In the genomic region with DNA sequence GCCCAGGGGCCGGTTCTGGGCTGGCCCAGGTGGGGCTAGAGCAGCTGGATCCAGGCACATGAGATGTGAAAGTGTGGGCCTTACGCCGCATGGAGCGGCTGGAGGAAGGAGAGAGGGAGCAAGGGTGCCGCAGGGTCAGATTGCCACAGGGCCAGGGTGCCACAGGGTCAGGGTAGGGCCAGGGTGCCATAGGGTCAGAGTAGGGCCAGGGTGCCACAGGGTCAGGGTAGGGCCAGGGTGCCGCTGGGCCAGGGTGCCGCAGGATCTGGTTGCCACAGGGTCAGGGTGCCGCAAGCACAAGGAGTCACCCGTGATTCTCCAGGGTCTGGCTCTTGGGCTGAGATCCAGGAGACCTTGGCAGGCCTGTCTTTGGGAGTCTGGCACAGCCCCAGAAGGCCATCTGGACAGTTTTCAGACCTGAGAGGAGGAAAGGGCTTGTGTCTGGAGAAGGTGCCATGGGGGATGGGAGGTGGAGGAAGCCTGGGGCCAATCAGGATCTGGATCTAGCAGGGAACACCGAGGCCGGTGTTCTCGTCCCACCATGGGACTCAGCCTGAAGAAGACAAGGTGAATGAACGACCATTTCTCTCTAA, we compare ENCODE assay signal across 10 cellular contexts. TPM values are rescaled to one million over a fixed set of nuclear protein-coding genes. Genes with fewer than 3 reads are reported as not detected.
DNase-seq lines count a peak whose midpoint lies in the region; ATAC-seq and TF ChIP-seq lines count a peak whose summit lies in the region.
"Had no signal": no experiment of that assay in that cellular context is flagged by ENCODE, and none has a peak within 500 bp of the region (broad histone marks: within the 10 kb centered on the region; RNA-seq: fewer than 3 reads in every experiment).

No MANE protein-coding gene starts in this region.

- no peaks in the 10 kb centered on the region for H3K27me3 ChIP-seq in mammary epithelial cell (ENCODE audit: insufficient read depth, low read length)
- H3K27me3 ChIP-seq in naive thymus-derived CD4-positive, alpha-beta T cell (ENCODE audit: control insufficient read depth in 2 of 2, insufficient read depth in 2 of 2, low read length in 2 of 2): no peaks in the 10 kb centered on the region

- no peak overlapping the region for H3K4me2 ChIP-seq in mammary epithelial cell (ENCODE audit: insufficient read depth, low read depth, low read length)

- H3K4me1 Mint-ChIP-seq in MCF 10A (ENCODE audit: insufficient read depth, unreplicated experiment): no peaks in the 10 kb centered on the region
- peaks cover 11 to 29% (median 18%) of the 10 kb centered on the region in 7 donors for H3K4me1 Mint-ChIP-seq in naive thymus-derived CD4-positive, alpha-beta T cell

- no peak overlapping the region for H3K4me3 ChIP-seq in mammary epithelial cell (replicated peaks in 1 of 3; ENCODE audit: insufficient read depth in 1 of 3, low read depth in 2 of 3, low read length in 3 of 3)
- H3K4me3 ChIP-seq in naive thymus-derived CD4-positive, alpha-beta T cell (ENCODE audit: low read length): no peak overlapping the region

- POLR2A ChIA-PET in MCF 10A (lab: Yijun Ruan, JAX): interaction anchor here (1.1 kb wide), 1 partner anchor 25 kb away, joined by 3 read pairs; no protein-coding TSS in a partner anchor
- POLR2A ChIA-PET in naive thymus-derived CD4-positive, alpha-beta T cell (lab: Charles Lee): no interaction called here

- H3K9ac ChIP-seq in mammary epithelial cell (ENCODE audit: insufficient read depth, low read length): no peak overlapping the region

- peaks cover 20% of the 10 kb centered on the region for H3K36me3 ChIP-seq in mammary epithelial cell (ENCODE audit: insufficient read depth, low read length)
- peaks cover 8 to 91% (median 28%) of the 10 kb centered on the region in 3 experiments for H3K36me3 ChIP-seq in naive thymus-derived CD4-positive, alpha-beta T cell (ENCODE audit: control insufficient read depth in 2 of 3, insufficient read depth in 3 of 3, low read length in 3 of 3)

- TF ChIP-seq CTCF in MCF 10A (IDR thresholded peaks at IDR 0.05; ENCODE audit: unreplicated experiment) (no peak), mammary epithelial cell (conservative IDR thresholded peaks at IDR 0.05 in 1 of 2, IDR thresholded peaks at IDR 0.05 in 1 of 2; ENCODE audit: extremely low read depth in 1 of 2, insufficient read depth in 1 of 2, low read depth in 1 of 2, low read length in 2 of 2) (no peak)

- H3K36me3 Mint-ChIP-seq in MCF 10A (ENCODE audit: insufficient read depth, unreplicated experiment): peaks cover 56% of the 10 kb centered on the region
- peaks cover 8 to 24% (median 14%) of the 10 kb centered on the region in 5 donors for H3K36me3 Mint-ChIP-seq in naive thymus-derived CD4-positive, alpha-beta T cell

- no peak overlapping the region for H3K4me3 Mint-ChIP-seq in MCF 10A (ENCODE audit: unreplicated experiment)
- no peak overlapping the region for H3K4me3 Mint-ChIP-seq in naive thymus-derived CD4-positive, alpha-beta T cell

- peaks cover 15% of the 10 kb centered on the region for H3K4me1 ChIP-seq in mammary epithelial cell (ENCODE audit: insufficient read depth, low read length)
- peaks cover 0 to 5% of the 10 kb centered on the region in 2 donors for H3K4me1 ChIP-seq in naive thymus-derived CD4-positive, alpha-beta T cell (ENCODE audit: control insufficient read depth in 2 of 2, insufficient read depth in 2 of 2, low read length in 2 of 2)

- H3K79me2 ChIP-seq in mammary epithelial cell (ENCODE audit: insufficient read depth, low read length): peaks cover 57% of the 10 kb centered on the region

- DNase-seq in MCF 10A (ENCODE audit: unreplicated experiment): no peak
- DNase-seq in mammary epithelial cell: no peak
- DNase-seq in ecto neural progenitor cell (ENCODE audit: low spot score): peak; percentile 37
- DNase-seq in naive thymus-derived CD4-positive, alpha-beta T cell: no peak
- DNase-seq in AML-193 (lab: John Stamatoyannopoulos, UW): no peak
- no peak for DNase-seq in NCI-H526 (lab: John Stamatoyannopoulos, UW)

- dilution Hi-C loops in mammary epithelial cell (cut with HindIII; ENCODE audit: low sequenced_read_pairs): no loop called here

- CTCF ChIA-PET in MCF 10A (lab: Yijun Ruan, JAX) (no interaction called here), mammary epithelial cell (lab: Charles Lee; ENCODE audit: low non-redundant PET) (no interaction called here)
- CTCF ChIA-PET in naive thymus-derived CD4-positive, alpha-beta T cell (lab: Charles Lee): no interaction called here

- in situ Hi-C loops in mammary epithelial cell (cut with MboI; ENCODE audit: low sequenced_read_pairs in 2 of 2): no loop called here

- H3K27ac Mint-ChIP-seq in MCF 10A (ENCODE audit: low read depth, unreplicated experiment): peak overlapping the region; percentile 42
- H3K27ac Mint-ChIP-seq in naive thymus-derived CD4-positive, alpha-beta T cell: peak overlapping the region in 7 of 9 donors; percentile 23 to 67 (median 51)

- H2AFZ ChIP-seq in mammary epithelial cell (ENCODE audit: low read depth, low read length): no peak overlapping the region

- intact Hi-C loops in MCF 10A (cut with micrococcal nuclease) (no loop called here), mammary epithelial cell (cut with micrococcal nuclease) (no loop called here)
- intact Hi-C loops in naive thymus-derived CD4-positive, alpha-beta T cell (cut with micrococcal nuclease): no loop called here

- ATAC-seq in naive thymus-derived CD4-positive, alpha-beta T cell: no peak
- no peak for ATAC-seq in GM19397 (IDR thresholded peaks at IDR 0.05; ENCODE audit: unreplicated experiment)
- ATAC-seq in GM21390 (IDR thresholded peaks at IDR 0.05; ENCODE audit: unreplicated experiment): no peak

- WGBS in mammary epithelial cell (ENCODE audit: low coverage, missing lambda C conversion rate): 96% methylated on average over 8 of the region's 13 CpGs

- no peaks in the 10 kb centered on the region for H3K9me3 ChIP-seq in mammary epithelial cell (replicated peaks; ENCODE audit: insufficient read depth, low read length)
- no peaks in the 10 kb centered on the region for H3K9me3 ChIP-seq in naive thymus-derived CD4-positive, alpha-beta T cell (ENCODE audit: control insufficient read depth in 2 of 3, low read length in 3 of 3)

- no peaks in the 10 kb centered on the region for H3K9me3 Mint-ChIP-seq in MCF 10A (ENCODE audit: unreplicated experiment)
- H3K9me3 Mint-ChIP-seq in naive thymus-derived CD4-positive, alpha-beta T cell: no peaks in the 10 kb centered on the region

- H3K27ac ChIP-seq in mammary epithelial cell (ENCODE audit: insufficient read depth, low read depth, low read length): no peak overlapping the region
- peak overlapping the region; percentile 8 for H3K27ac ChIP-seq in naive thymus-derived CD4-positive, alpha-beta T cell (ENCODE audit: low read depth, low read length)

- H3K27me3 Mint-ChIP-seq in MCF 10A (ENCODE audit: insufficient read depth, unreplicated experiment): no peaks in the 10 kb centered on the region
- H3K27me3 Mint-ChIP-seq in naive thymus-derived CD4-positive, alpha-beta T cell: no peaks in the 10 kb centered on the region

- no peaks in the 10 kb centered on the region for H4K20me1 ChIP-seq in mammary epithelial cell (ENCODE audit: insufficient read depth, low read length)

- no TSS peak for BruUV-seq in MCF 10A (replicated peaks; lab: Mats Ljungman, UMichigan)
- no TSS peak for BruUV-seq in mammary epithelial cell (replicated peaks; lab: Mats Ljungman, UMichigan)

RNA-seq across cellular contexts. Expression of a gene that starts 42.5 kb away (rescaled TPM):
- total RNA-seq in MCF 10A (2022): 65.1 and 68.1 TPM in 2 replicates
- total RNA-seq in mammary epithelial cell: 100 to 1,000 TPM; 111 to 154 TPM
- polyA plus RNA-seq in mammary epithelial cell: 92.4 TPM
- polyA minus RNA-seq in mammary epithelial cell: 211 TPM
- 100 to 1,000 TPM in 4 of 5 experiments, 10 to 100 TPM in 1; 75.3 to 199 (median 113) TPM for total RNA-seq in naive thymus-derived CD4-positive, alpha-beta T cell
- polyA plus RNA-seq in naive thymus-derived CD4-positive, alpha-beta T cell: 10 to 100 TPM; 43.4 to 54.5 TPM

RNA-seq across cellular contexts. Expression of a gene that starts 54.9 kb away (rescaled TPM):
- total RNA-seq in MCF 10A (2022) (not detected in 2 replicates), mammary epithelial cell (not detected)
- not detected for polyA plus RNA-seq in mammary epithelial cell
- polyA minus RNA-seq in mammary epithelial cell: not detected
- not detected for total RNA-seq in naive thymus-derived CD4-positive, alpha-beta T cell
- polyA plus RNA-seq in naive thymus-derived CD4-positive, alpha-beta T cell: not detected
- total RNA-seq: endothelial cell of umbilical vein, mononuclear cell had no signal
- polyA plus RNA-seq: endothelial cell of umbilical vein had no signal

RNA-seq across cellular contexts. Expression of a gene that starts 58.8 kb away (rescaled TPM):
- total RNA-seq in MCF 10A (2022): 1,891 and 2,060 TPM in 2 replicates
- total RNA-seq in mammary epithelial cell: 1,000 to 10,000 TPM in 1 of 2 donors, 100 to 1,000 TPM in 1; 693 to 1,265 TPM
- polyA plus RNA-seq in mammary epithelial cell: 2,470 TPM
- 585 TPM for polyA minus RNA-seq in mammary epithelial cell
- total RNA-seq in naive thymus-derived CD4-positive, alpha-beta T cell: 1,000 to 10,000 TPM; 1,312 to 2,438 (median 1,877) TPM
- polyA plus RNA-seq in naive thymus-derived CD4-positive, alpha-beta T cell: 1,000 to 10,000 TPM; 1,326 to 1,996 TPM
